In genomic region chr19:3573858-3574637, GRCh38 we compare ENCODE assay signal across 8 cellular contexts. TPM values are rescaled to one million over a fixed set of nuclear protein-coding genes. Genes with fewer than 3 reads are reported as not detected.
DNase-seq lines count a peak whose midpoint lies in the region; ATAC-seq, FAIRE-seq and TF ChIP-seq lines count a peak whose summit lies in the region.

No MANE protein-coding gene starts in this region.

- 59% methylated on average over 55 of the region's 55 CpGs for WGBS in right cardiac atrium
- 61 to 67% (median 65%) methylated on average over 48 to 55 of the region's 55 CpGs for WGBS in psoas muscle, 3 donors

- ATAC-seq in right cardiac atrium = peak; percentile 9 to 36
- ATAC-seq in psoas muscle = peak; percentile 53 to 68 (median 63)
- ATAC-seq in HG02981 (IDR thresholded peaks at IDR 0.05; ENCODE audit: unreplicated experiment) = no peak

- H3K4me1 ChIP-seq in right cardiac atrium (ENCODE audit: control insufficient read depth, insufficient read depth, low read length) = no peaks in the 10 kb centered on the region
- peaks cover 10% of the 10 kb centered on the region for H3K4me1 ChIP-seq in psoas muscle

- FAIRE-seq in urothelium cell line (lab: Jason Lieb, UNC) = no peak

- H3K27me3 ChIP-seq in right cardiac atrium (ENCODE audit: control insufficient read depth, insufficient read depth) (no peaks in the 10 kb centered on the region), psoas muscle (ENCODE audit: insufficient read depth in 3 of 3, low read length in 2 of 3) (no peaks in the 10 kb centered on the region)

- peak overlapping the region; percentile 97 for H3K4me3 ChIP-seq in GM12865 (ENCODE audit: low read depth, low read length)
- peak overlapping the region; percentile 94 for H3K4me3 ChIP-seq in right cardiac atrium (ENCODE audit: low read length)
- H3K4me3 ChIP-seq in psoas muscle = peak overlapping the region; percentile 81

- DNase-seq in GM12865 (ENCODE audit: low read depth) (peak; percentile 98), NCI-H1436 treated with DMSO at 0.1 percent for 48 hours (lab: John Stamatoyannopoulos, UW) (peak; percentile 62), T-helper 2 cell (peak; percentile 69 to 93 (median 75)), right cardiac atrium (peak; percentile 93 to 95 (median 94)), psoas muscle (peak; percentile 90 to 95), urothelium cell line (ENCODE audit: low spot score) (peak; percentile 87)

- H3K27ac ChIP-seq in angular gyrus (ENCODE audit: low read depth, low read length) = peak overlapping the region; percentile 59
- H3K27ac ChIP-seq in right cardiac atrium (ENCODE audit: low read length) = no peak overlapping the region
- no peak overlapping the region for H3K27ac ChIP-seq in psoas muscle

- TF ChIP-seq CTCF in GM12865 (IDR thresholded peaks at IDR 0.05; ENCODE audit: insufficient read depth, low read depth, low read length, missing control alignments) (no peak), psoas muscle (IDR thresholded peaks at IDR 0.05) (no peak)

- H3K9me3 ChIP-seq in right cardiac atrium (ENCODE audit: control insufficient read depth, low read length) = no peaks in the 10 kb centered on the region
- no peaks in the 10 kb centered on the region for H3K9me3 ChIP-seq in psoas muscle

- peaks cover 0 to 6% of the 10 kb centered on the region in 2 donors for H3K36me3 ChIP-seq in psoas muscle (ENCODE audit: insufficient read depth in 1 of 2, low read depth in 1 of 2)

- intact Hi-C loops in right cardiac atrium (cut with DNase I) (loop anchor here in 1 of 4 donors (10.0 kb wide), 1 partner anchor 51 kb away; the partner anchor contains the start of gene CACTIN), psoas muscle (cut with DNase I) (no loop called here)

RNA-seq across cellular contexts. Expression of gene HMG20B, which starts 1.3 kb away (rescaled TPM):
- 10 to 100 TPM; 35.7 to 46.0 (median 36.2) TPM for total RNA-seq in right cardiac atrium
- polyA plus RNA-seq in right cardiac atrium = 50.5 TPM
- total RNA-seq in psoas muscle = 10 to 100 TPM; 14.3 to 27.2 (median 24.5) TPM
- 10 to 100 TPM; 21.4 to 25.2 (median 24.7) TPM for polyA plus RNA-seq in psoas muscle

RNA-seq across cellular contexts. Expression of gene GIPC3, which starts 11.2 kb away (rescaled TPM):
- total RNA-seq in right cardiac atrium (1 to 10 TPM in 2 of 4 donors, under 1 TPM in 2; 0.89 to 2.1 (median 1.2) TPM), psoas muscle (1 to 10 TPM in 1 of 4 donors, under 1 TPM in 3; 0.30 to 1.1 (median 0.55) TPM)
- polyA plus RNA-seq in right cardiac atrium (1.2 TPM), psoas muscle (under 1 TPM; 0.32 to 0.45 (median 0.33) TPM)

RNA-seq across cellular contexts. Expression of gene MFSD12, which starts 16.7 kb away (rescaled TPM):
- 10 to 100 TPM; 20.6 to 31.7 (median 29.6) TPM for total RNA-seq in right cardiac atrium
- polyA plus RNA-seq in right cardiac atrium = 21.3 TPM
- total RNA-seq in psoas muscle = 10 to 100 TPM; 16.3 to 25.2 (median 21.5) TPM
- polyA plus RNA-seq in psoas muscle = 10 to 100 TPM; 25.6 to 46.6 (median 33.8) TPM

RNA-seq across cellular contexts. Expression of gene TBXA2R, which starts 32.6 kb away (rescaled TPM):
- total RNA-seq in right cardiac atrium = 1 to 10 TPM; 1.3 to 2.2 (median 2.0) TPM
- polyA plus RNA-seq in right cardiac atrium = 1.8 TPM
- total RNA-seq in psoas muscle = 1 to 10 TPM in 3 of 4 donors, under 1 TPM in 1; 0.89 to 3.0 (median 1.7) TPM
- 1 to 10 TPM in 2 of 3 donors, under 1 TPM in 1; 0.52 to 1.2 (median 1.1) TPM for polyA plus RNA-seq in psoas muscle

RNA-seq across cellular contexts. Expression of gene TEKTIP1, which starts 35.1 kb away (rescaled TPM):
- total RNA-seq in right cardiac atrium (1 to 10 TPM in 1 of 4 donors, under 1 TPM in 1, not detected in 2; 0.97 to 1.2 TPM), psoas muscle (1 to 10 TPM in 1 of 4 donors, under 1 TPM in 1, not detected in 2; 0.44 to 1.0 TPM)
- polyA plus RNA-seq in right cardiac atrium (0.20 TPM), psoas muscle (not detected)
